ENCODE assay signal across 23 cellular contexts in the genomic region with DNA sequence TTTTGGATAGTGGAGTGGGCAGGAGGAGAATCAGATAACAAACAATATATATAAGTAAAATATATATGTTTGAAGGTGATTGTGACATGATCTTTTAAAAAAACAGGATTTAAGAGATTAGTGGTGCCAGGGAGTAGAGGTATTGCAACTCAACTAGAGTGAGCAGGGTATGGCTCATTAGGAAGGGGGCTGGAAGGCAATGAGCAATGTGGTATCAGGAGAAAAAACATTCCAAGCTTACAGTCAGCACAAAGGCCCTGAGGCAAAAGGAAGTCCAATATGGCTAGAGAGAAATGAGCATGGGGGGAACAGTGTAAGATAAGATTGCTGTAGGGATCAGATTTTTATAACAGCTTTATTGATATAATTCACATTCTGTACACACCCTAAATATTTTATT. TPM values are rescaled to one million over a fixed set of nuclear protein-coding genes. Genes with fewer than 3 reads are reported as not detected.
A peak's percentile ranks its signal among the peaks of the same experiment; 100 is the strongest.
DNase-seq lines count a peak whose midpoint lies in the region; ATAC-seq and TF ChIP-seq lines count a peak whose summit lies in the region.
"Had no signal": no experiment of that assay in that cellular context is flagged by ENCODE, and none has a peak within 500 bp of the region (broad histone marks: within the 10 kb centered on the region; RNA-seq: fewer than 3 reads in every experiment).

No MANE protein-coding gene starts in this region.

- TF ChIP-seq CTCF in HFFc6 (IDR thresholded peaks at IDR 0.05) (no peak), lower leg skin (IDR thresholded peaks at IDR 0.05) (no peak)

- DNase-seq in A172 (ENCODE audit: low spot score) = peak; percentile 44
- DNase-seq in HFFc6 = peak; percentile 67
- peak; percentile 57 for DNase-seq in RKO (ENCODE audit: low spot score)
- peak; percentile 79 for DNase-seq in epithelial cell of prostate (ENCODE audit: low read depth, low spot score)
- no peak for DNase-seq in lower leg skin (ENCODE audit: low spot score in 2 of 2)
- no peak for DNase-seq in activated CD4-positive, alpha-beta T cell treated with anti-CD3 and anti-CD28 coated beads for 48 hours
- no peak for DNase-seq in hepatic stellate cell (ENCODE audit: low spot score)
- DNase-seq: activated CD4-positive, alpha-beta T cell treated with anti-CD3 and anti-CD28 coated beads, Interleukin-2, amount 10 ng/mL, durations not matched to agents 7 days and 5 days; DMS79 treated with DMSO at 0.1 percent for 48 hours; effector CD4-positive, alpha-beta T cell; NCI-H1436 treated with DMSO at 0.1 percent for 48 hours; NCI-H526; occipital lobe; right cardiac atrium; stomach; upper lobe of left lung had no signal

- H3K27ac ChIP-seq in epithelial cell of prostate = peak overlapping the region; percentile 100
- H3K27ac ChIP-seq: SJSA1, stomach, upper lobe of left lung had no signal

- TF ChIP-seq POLR2A in lower leg skin (IDR thresholded peaks at IDR 0.05) = no peak

- no peak overlapping the region for H3K4me3 Mint-ChIP-seq in HFFc6
- H3K4me3 Mint-ChIP-seq: activated CD4-positive, alpha-beta T cell treated with anti-CD3 and anti-CD28 coated beads, Interleukin-2, amount 10 ng/mL, durations not matched to agents 7 days and 5 days; B cell; memory B cell; T-helper 1 cell treated with Interleukin-12 subunit alpha and Interleukin-12 subunit beta and Interleukin-4 antibody, amounts not matched to agents 30 μg/mL and 1 μg/mL, for 36 hours had no signal

- intact Hi-C loops in lower leg skin (cut with DNase I; ENCODE audit: low total_unique reads) = loop anchor here (10.0 kb wide), 1 partner anchor 75 kb away; no protein-coding TSS in a partner anchor

- peaks cover 68% of the 10 kb centered on the region for H3K4me1 Mint-ChIP-seq in HFFc6 (ENCODE audit: low read depth)

- no peak for ATAC-seq in GM18517 (IDR thresholded peaks at IDR 0.05; ENCODE audit: unreplicated experiment)
- ATAC-seq: activated naive CD4-positive, alpha-beta T cell treated with anti-CD3 and anti-CD28 coated beads, Interleukin-2, amount 50 U/mL, for 72 hours; esophagus mucosa; right cardiac atrium had no signal

- H3K36me3 Mint-ChIP-seq in HFFc6 (ENCODE audit: low read depth) = peaks cover 6% of the 10 kb centered on the region; the same call in 1 of the 2 replicates
- H3K36me3 Mint-ChIP-seq: activated naive CD4-positive, alpha-beta T cell treated with anti-CD3 and anti-CD28 coated beads, Interleukin-2, amount 50 U/mL, for 72 hours; memory B cell had no signal

- H3K9me3 Mint-ChIP-seq in HFFc6 = no peaks in the 10 kb centered on the region
- H3K9me3 Mint-ChIP-seq: activated CD4-positive, alpha-beta T cell treated with anti-CD3 and anti-CD28 coated beads, Interleukin-2, amount 10 ng/mL, durations not matched to agents 7 days and 5 days; activated naive CD4-positive, alpha-beta T cell treated with anti-CD3 and anti-CD28 coated beads, Interleukin-2, amount 50 U/mL, for 72 hours; memory B cell; T-helper 1 cell treated with Interleukin-12 subunit alpha and Interleukin-12 subunit beta and Interleukin-4 antibody, amounts not matched to agents 30 μg/mL and 1 μg/mL, for 36 hours had no signal

- no peaks in the 10 kb centered on the region; the same call in 1 of the 2 replicates for H3K27me3 Mint-ChIP-seq in HFFc6 (ENCODE audit: insufficient read depth)
- H3K27me3 Mint-ChIP-seq: memory B cell had no signal

- no peak overlapping the region for H3K4me3 ChIP-seq in lower leg skin (ENCODE audit: low read depth, poor library complexity, severe bottlenecking)
- H3K4me3 ChIP-seq: SJSA1, stomach, upper lobe of left lung had no signal

- peak overlapping the region; percentile 60 for H3K27ac Mint-ChIP-seq in HFFc6
- H3K27ac Mint-ChIP-seq: activated CD4-positive, alpha-beta T cell treated with anti-CD3 and anti-CD28 coated beads, Interleukin-2, amount 10 ng/mL, durations not matched to agents 7 days and 5 days; activated naive CD4-positive, alpha-beta T cell treated with anti-CD3 and anti-CD28 coated beads, Interleukin-2, amount 50 U/mL, for 72 hours; B cell; memory B cell; T-helper 1 cell treated with Interleukin-12 subunit alpha and Interleukin-12 subunit beta and Interleukin-4 antibody, amounts not matched to agents 30 μg/mL and 1 μg/mL, for 36 hours had no signal

RNA-seq across cellular contexts. Expression of a gene that starts 5.3 kb away (rescaled TPM):
- 88.8 and 121 TPM in 2 replicates for total RNA-seq in A172 (2014; rRNA removed; shearing (Covaris generic))
- 10 to 100 TPM; 80.3 to 93.2 (median 83.8) TPM for total RNA-seq in HFFc6 (2021; fragmentation: NEBNext Ultra II Directional; extraction: Animal tissue kit (Norgen Biotek cat#: 25700))
- total RNA-seq in lower leg skin = 10 to 100 TPM; 25.2 to 44.4 (median 29.0) TPM

Comparison
In these comparisons a context has a peak if more than half of its experiments do, and no peak if none do; other contexts are left out.
1. DNase-seq: peak in A172 (single experiment), HFFc6 (single experiment), RKO (single experiment) and epithelial cell of prostate (single experiment); none in lower leg skin (0 of 2), activated CD4-positive, alpha-beta T cell treated with anti-CD3 and anti-CD28 coated beads for 48 hours (single experiment) and hepatic stellate cell (single experiment).